ENCODE assay signal across 3 cellular contexts in genomic region chr2:99949963-99950362, GRCh38.
"Had no signal": no experiment of that assay in that cellular context is flagged by ENCODE, and none has a peak within 500 bp of the region (broad histone marks: within the 10 kb centered on the region; RNA-seq: fewer than 3 reads in every experiment).

No MANE protein-coding gene starts in this region.

- H3K4me3 ChIP-seq: GM12878 had no signal

- ATAC-seq: GM12878 had no signal

- DNase-seq: GDM1, GF-D8 had no signal
